Comparison of ENCODE assay signal across 1 cellular context in the genomic region with DNA sequence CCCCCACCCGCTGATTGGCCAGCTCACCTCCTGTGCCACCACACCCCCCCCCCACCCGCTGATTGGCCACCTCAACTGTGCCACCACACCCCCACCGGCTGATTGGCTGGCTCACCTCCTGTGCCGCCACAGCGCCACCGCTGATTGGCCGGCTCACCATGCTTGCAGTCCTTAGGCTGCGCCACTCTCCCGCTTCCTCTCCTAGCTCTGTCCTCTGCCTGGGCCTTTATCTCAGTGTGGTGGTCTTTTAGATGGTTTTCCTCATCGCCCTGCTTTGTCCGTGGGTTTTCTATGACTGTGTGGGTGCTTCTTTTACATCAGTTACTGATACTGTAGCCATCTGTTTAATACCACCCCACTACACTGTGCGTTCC.
A peak's percentile ranks its signal among the peaks of the same experiment; 100 is the strongest.
TF ChIP-seq lines count a peak whose summit lies in the region.

No MANE protein-coding gene starts in this region.

TF ChIP-seq in HepG2, 621 proteins besides CTCF, POLR2A, EP300 and RAD21:
- peak; percentile 69 for TF ChIP-seq AGO2 (optimal IDR thresholded peaks at IDR 0.05; ENCODE audit: low read depth, low read length)
- peak; percentile 36; the same call in 1 of the 2 replicates for TF ChIP-seq RBFOX2 (IDR thresholded peaks at IDR 0.05; ENCODE audit: low read depth, low read length)
